ENCODE assay signal across 23 cellular contexts in genomic region chr4:11455201-11455835, GRCh38. TPM values are rescaled to one million over a fixed set of nuclear protein-coding genes. Genes with fewer than 3 reads are reported as not detected.
DNase-seq lines count a peak whose midpoint lies in the region; FAIRE-seq and TF ChIP-seq lines count a peak whose summit lies in the region.
"Had no signal": no experiment of that assay in that cellular context is flagged by ENCODE, and none has a peak within 500 bp of the region (broad histone marks: within the 10 kb centered on the region; RNA-seq: fewer than 3 reads in every experiment).

No MANE protein-coding gene starts in this region.

- no peak overlapping the region for H3K27ac Mint-ChIP-seq in astrocyte (ENCODE audit: unreplicated experiment)
- H3K27ac Mint-ChIP-seq in immature natural killer cell, result no peak overlapping the region
- H3K27ac Mint-ChIP-seq: activated naive CD8-positive, alpha-beta T cell treated with anti-CD3 and anti-CD28 coated beads for 36 hours; activated T-helper 1 cell treated with anti-CD3 and anti-CD28 coated beads, Interleukin-12 subunit alpha, Interleukin-12 subunit beta, Interleukin-2, Interleukin-4 antibody, amounts not matched to agents 30 ng/mL and 10 ng/mL and 1 ng/mL, durations not matched to agents 14 hours and 24 hours and 36 hours had no signal

- H3K36me3 Mint-ChIP-seq in astrocyte (ENCODE audit: low read depth, unreplicated experiment) (no peaks in the 10 kb centered on the region), immature natural killer cell (peaks cover 3 to 20% (median 7%) of the 10 kb centered on the region in 3 donors)

- no peaks in the 10 kb centered on the region for H3K4me1 ChIP-seq in astrocyte (ENCODE audit: insufficient read depth, low read length)
- H3K4me1 ChIP-seq: gastrocnemius medialis had no signal

- H3K4me1 Mint-ChIP-seq in astrocyte (ENCODE audit: low read depth, unreplicated experiment) (no peaks in the 10 kb centered on the region), immature natural killer cell (no peaks in the 10 kb centered on the region)

- DNase-seq in COLO668 (lab: John Stamatoyannopoulos, UW; ENCODE audit: unreplicated experiment) (peak; percentile 59), NCI-H1105 treated with DMSO at 0.1 percent for 48 hours (lab: John Stamatoyannopoulos, UW) (peak; percentile 69), NCI-H345 (lab: John Stamatoyannopoulos, UW) (peak; percentile 70), astrocyte (ENCODE audit: low read depth) (no peak), immature natural killer cell (no peak), dedifferentiated amniotic fluid mesenchymal stem cell (ENCODE audit: extremely low spot score) (no peak), RCC 7860 (ENCODE audit: low spot score) (no peak)
- no peak for DNase-seq in activated CD4-positive, alpha-beta T cell treated with anti-CD3 and anti-CD28 coated beads for 1 hour
- DNase-seq: activated CD4-positive, alpha-beta T cell treated with anti-CD3 and anti-CD28 coated beads for 4 hours; activated naive CD8-positive, alpha-beta T cell treated with anti-CD3 and anti-CD28 coated beads for 36 hours; effector memory CD4-positive, alpha-beta T cell; gastrocnemius medialis; naive B cell; NCI-H226; occipital lobe; retina; SW 1271 had no signal

- no peak overlapping the region for H3K9ac ChIP-seq in astrocyte (ENCODE audit: low read length)

- no peak overlapping the region for H3K4me3 ChIP-seq in astrocyte (ENCODE audit: insufficient read depth, low read depth, low read length)
- H3K4me3 ChIP-seq: gastrocnemius medialis had no signal

- no peaks in the 10 kb centered on the region for H4K20me1 ChIP-seq in astrocyte (ENCODE audit: insufficient read depth, low read length)

- H2AFZ ChIP-seq in astrocyte (ENCODE audit: low read depth, low read length), result no peak overlapping the region

- no peaks in the 10 kb centered on the region for H3K9me3 Mint-ChIP-seq in astrocyte (ENCODE audit: unreplicated experiment)
- peaks cover 2 to 8% (median 4%) of the 10 kb centered on the region in 6 donors for H3K9me3 Mint-ChIP-seq in immature natural killer cell

- no peaks in the 10 kb centered on the region for H3K9me3 ChIP-seq in astrocyte (ENCODE audit: insufficient read depth, low read depth, low read length)
- H3K9me3 ChIP-seq: gastrocnemius medialis had no signal

- FAIRE-seq in astrocyte (lab: Jason Lieb, UNC) (no peak), RCC 7860 (lab: Jason Lieb, UNC) (no peak)
- FAIRE-seq: A204.1, GM18507, TTC549 had no signal

- H3K27ac ChIP-seq in astrocyte (ENCODE audit: low read depth, low read length), result no peak overlapping the region
- H3K27ac ChIP-seq: gastrocnemius medialis had no signal

- no peak for TF ChIP-seq CTCF in astrocyte (IDR thresholded peaks at IDR 0.05; ENCODE audit: insufficient read depth, low read depth, low read length)

- no peak overlapping the region for H3K4me2 ChIP-seq in astrocyte (ENCODE audit: low read length)

- H3K4me3 Mint-ChIP-seq in astrocyte (ENCODE audit: unreplicated experiment) (peak overlapping the region; percentile 6), immature natural killer cell (no peak overlapping the region)
- H3K4me3 Mint-ChIP-seq: activated naive CD8-positive, alpha-beta T cell treated with anti-CD3 and anti-CD28 coated beads for 36 hours; activated T-helper 1 cell treated with anti-CD3 and anti-CD28 coated beads, Interleukin-12 subunit alpha, Interleukin-12 subunit beta, Interleukin-2, Interleukin-4 antibody, amounts not matched to agents 30 ng/mL and 10 ng/mL and 1 ng/mL, durations not matched to agents 14 hours and 24 hours and 36 hours had no signal

- H3K27me3 ChIP-seq in astrocyte (ENCODE audit: insufficient read depth, low read length), result no peaks in the 10 kb centered on the region
- H3K27me3 ChIP-seq: gastrocnemius medialis had no signal

- peaks cover 2% of the 10 kb centered on the region for H3K27me3 Mint-ChIP-seq in astrocyte (ENCODE audit: low read depth, unreplicated experiment)
- H3K27me3 Mint-ChIP-seq in immature natural killer cell (ENCODE audit: low read depth in 3 of 3), result peaks cover 0 to 13% (median 9%) of the 10 kb centered on the region in 3 donors
- H3K27me3 Mint-ChIP-seq: activated naive CD8-positive, alpha-beta T cell treated with anti-CD3 and anti-CD28 coated beads for 36 hours; naive B cell had no signal

- no peaks in the 10 kb centered on the region for H3K36me3 ChIP-seq in astrocyte (ENCODE audit: insufficient read depth, low read length)
- H3K36me3 ChIP-seq: gastrocnemius medialis had no signal

- no peaks in the 10 kb centered on the region for H3K79me2 ChIP-seq in astrocyte (ENCODE audit: insufficient read depth, low read length)

RNA-seq across cellular contexts. Expression of gene HS3ST1, which starts 26.6 kb away (rescaled TPM):
- total RNA-seq in astrocyte, result 0.18 and 0.22 TPM in 2 replicates
- under 1 TPM in 1 of 3 donors, not detected in 2; 0.03 TPM for polyA plus RNA-seq in immature natural killer cell
- total RNA-seq: chondrocyte had no signal
- polyA plus RNA-seq: BJ had no signal

Comparison
In these comparisons a context has a peak if more than half of its experiments do, and no peak if none do; other contexts are left out.
1. DNase-seq: peak in COLO668 (single experiment), NCI-H1105 treated with DMSO at 0.1 percent for 48 hours (single experiment) and NCI-H345 (single experiment); none in astrocyte (single experiment), immature natural killer cell (0 of 3), dedifferentiated amniotic fluid mesenchymal stem cell (single experiment), RCC 7860 (single experiment) and activated CD4-positive, alpha-beta T cell treated with anti-CD3 and anti-CD28 coated beads for 1 hour (single experiment).